Comparison of ENCODE assay signal across 21 cellular contexts in the genomic region with DNA sequence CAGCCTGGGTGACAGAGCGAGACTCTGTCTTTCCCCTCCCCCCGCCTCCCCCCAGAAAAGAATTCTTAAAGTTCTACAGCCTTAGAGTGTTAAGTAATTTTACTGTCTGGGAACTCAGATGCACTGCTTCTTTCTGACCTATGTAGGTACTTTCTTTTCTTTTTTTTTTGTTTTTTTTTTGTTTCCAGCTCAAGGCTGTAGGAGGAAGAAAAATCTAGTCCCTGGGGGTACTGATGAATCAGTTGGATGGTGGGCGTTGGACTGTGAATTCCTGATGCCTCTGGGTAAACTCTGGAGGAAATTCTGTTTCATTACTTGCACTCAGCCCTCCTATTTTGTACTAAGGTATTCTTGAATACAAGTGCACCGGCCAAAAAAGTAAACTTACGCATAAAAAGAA. TPM values are rescaled to one million over a fixed set of nuclear protein-coding genes. Genes with fewer than 3 reads are reported as not detected.
DNase-seq lines count a peak whose midpoint lies in the region; ATAC-seq and TF ChIP-seq lines count a peak whose summit lies in the region.
"Had no signal": no experiment of that assay in that cellular context is flagged by ENCODE, and none has a peak within 500 bp of the region (broad histone marks: within the 10 kb centered on the region; RNA-seq: fewer than 3 reads in every experiment).

No MANE protein-coding gene starts in this region.

- H3K27me3 ChIP-seq in naive thymus-derived CD4-positive, alpha-beta T cell (ENCODE audit: control insufficient read depth in 2 of 2, insufficient read depth in 2 of 2, low read length in 2 of 2), result no peaks in the 10 kb centered on the region
- H3K27me3 ChIP-seq in endodermal cell (ENCODE audit: control insufficient read depth, insufficient read depth, low read length, poor library complexity, severe bottlenecking), result no peaks in the 10 kb centered on the region
- H3K27me3 ChIP-seq: MG63, neural progenitor cell, right lobe of liver, tibial nerve had no signal

- H3K9ac ChIP-seq in endodermal cell (ENCODE audit: extremely low read depth, low read length, poor library complexity, severe bottlenecking), result no peak overlapping the region
- H3K9ac ChIP-seq: neural progenitor cell had no signal

- no peaks in the 10 kb centered on the region for H3K9me3 ChIP-seq in naive thymus-derived CD4-positive, alpha-beta T cell (ENCODE audit: control insufficient read depth in 2 of 3, low read length in 3 of 3)
- H3K9me3 ChIP-seq in endodermal cell (ENCODE audit: control insufficient read depth, low read length), result no peaks in the 10 kb centered on the region
- H3K9me3 ChIP-seq: HAP-1, MG63, right lobe of liver, tibial nerve had no signal

- CTCF ChIA-PET in naive thymus-derived CD4-positive, alpha-beta T cell (lab: Charles Lee), result interaction anchor here (0.5 kb wide), 1 partner anchor 454 kb away, joined by 3 read pairs; no protein-coding TSS in a partner anchor

- H3K4me3 ChIP-seq in naive thymus-derived CD4-positive, alpha-beta T cell (ENCODE audit: low read length), result no peak overlapping the region
- H3K4me3 ChIP-seq in endodermal cell (ENCODE audit: low read length), result no peak overlapping the region
- H3K4me3 ChIP-seq: HAP-1, MG63, neural progenitor cell, right lobe of liver, tibial nerve had no signal

- intact Hi-C loops in naive thymus-derived CD4-positive, alpha-beta T cell (cut with micrococcal nuclease), result loop anchor here in 1 of 2 donors (2.0 to 10.0 kb wide), 2 partner anchors 17 to 777 kb away; no protein-coding TSS in a partner anchor

- no peaks in the 10 kb centered on the region for H3K9me3 Mint-ChIP-seq in naive thymus-derived CD4-positive, alpha-beta T cell
- H3K9me3 Mint-ChIP-seq in endodermal cell, result no peaks in the 10 kb centered on the region
- H3K9me3 Mint-ChIP-seq: neural progenitor cell; T-helper 1 cell treated with Interleukin-12 subunit alpha and Interleukin-12 subunit beta and Interleukin-4 antibody, amounts not matched to agents 30 μg/mL and 1 μg/mL, for 36 hours had no signal

- H3K36me3 ChIP-seq in naive thymus-derived CD4-positive, alpha-beta T cell (ENCODE audit: control insufficient read depth in 2 of 3, insufficient read depth in 3 of 3, low read length in 3 of 3), result peaks cover 5 to 71% (median 16%) of the 10 kb centered on the region in 3 experiments
- peaks cover 41% of the 10 kb centered on the region for H3K36me3 ChIP-seq in endodermal cell (ENCODE audit: control insufficient read depth, insufficient read depth, low read length)
- H3K36me3 ChIP-seq: neural progenitor cell had no signal

- H3K4me1 ChIP-seq in naive thymus-derived CD4-positive, alpha-beta T cell (ENCODE audit: control insufficient read depth in 2 of 2, insufficient read depth in 2 of 2, low read length in 2 of 2), result peaks cover 12 to 13% of the 10 kb centered on the region in 2 donors
- H3K4me1 ChIP-seq in endodermal cell (ENCODE audit: control insufficient read depth, insufficient read depth, low read length), result no peaks in the 10 kb centered on the region
- H3K4me1 ChIP-seq: HAP-1 had no signal

- DNase-seq in AG20443 (ENCODE audit: low spot score) (peak; percentile 55), Caki2 (ENCODE audit: low read depth) (peak; percentile 11), astrocyte of the hippocampus (ENCODE audit: low read depth, low spot score) (peak; percentile 24), KG1 (lab: John Stamatoyannopoulos, UW) (no peak), endodermal cell (no peak), NCI-H2081 (lab: John Stamatoyannopoulos, UW) (no peak)
- DNase-seq in naive thymus-derived CD4-positive, alpha-beta T cell, result no peak
- DNase-seq: activated T-cell treated with anti-CD3 and anti-CD28 coated beads for 4 hours, DMS79, MG63, NCI-H1694 treated with DMSO at 0.1 percent for 48 hours, NCI-H524 treated with DMSO at 0.1 percent for 48 hours, right lobe of liver, SHP77 had no signal

- TF ChIP-seq CTCF in endodermal cell (conservative IDR thresholded peaks at IDR 0.05), result no peak

- H3K36me3 Mint-ChIP-seq in naive thymus-derived CD4-positive, alpha-beta T cell, result peaks cover 0 to 47% (median 5%) of the 10 kb centered on the region in 5 donors
- peaks cover 33% of the 10 kb centered on the region for H3K36me3 Mint-ChIP-seq in endodermal cell (ENCODE audit: low read depth)

- WGBS in endodermal cell (ENCODE audit: insufficient coverage in 1 of 2, insufficient read length in 1 of 2), 2 experiments, result 93 to 94% methylated on average over 2 to 4 of the region's 5 CpGs

- no peak for ATAC-seq in naive thymus-derived CD4-positive, alpha-beta T cell
- ATAC-seq: activated CD4-positive, CD25-positive, alpha-beta regulatory T cell treated with anti-CD3 and anti-CD28 coated beads, Interleukin-2, amount 50 U/mL, for 24 hours; right lobe of liver had no signal

- H3K27me3 Mint-ChIP-seq in naive thymus-derived CD4-positive, alpha-beta T cell, result no peaks in the 10 kb centered on the region
- no peaks in the 10 kb centered on the region for H3K27me3 Mint-ChIP-seq in endodermal cell (ENCODE audit: insufficient read depth)

- in situ Hi-C loops in Caki2 (cut with HindIII; ENCODE audit: low pct_unique_long_range_greater_than_20kb, low sequenced_read_pairs), result no loop called here

- no peak overlapping the region for H3K27ac ChIP-seq in naive thymus-derived CD4-positive, alpha-beta T cell (ENCODE audit: low read depth, low read length)
- no peak overlapping the region for H3K27ac ChIP-seq in endodermal cell (ENCODE audit: low read depth, low read length)
- H3K27ac ChIP-seq: C4-2B, epithelial cell of prostate, neural progenitor cell, right lobe of liver, tibial nerve had no signal

- peak overlapping the region in 5 of 9 donors; percentile 4 to 75 (median 33) for H3K27ac Mint-ChIP-seq in naive thymus-derived CD4-positive, alpha-beta T cell
- no peak overlapping the region for H3K27ac Mint-ChIP-seq in endodermal cell
- H3K27ac Mint-ChIP-seq: neural progenitor cell; T-helper 1 cell treated with Interleukin-12 subunit alpha and Interleukin-12 subunit beta and Interleukin-4 antibody, amounts not matched to agents 30 μg/mL and 1 μg/mL, for 36 hours had no signal

- H3K4me1 Mint-ChIP-seq in naive thymus-derived CD4-positive, alpha-beta T cell, result peaks cover 8 to 48% (median 32%) of the 10 kb centered on the region in 7 donors
- peaks cover 20% of the 10 kb centered on the region for H3K4me1 Mint-ChIP-seq in endodermal cell

- no peak overlapping the region for H3K4me3 Mint-ChIP-seq in naive thymus-derived CD4-positive, alpha-beta T cell
- no peak overlapping the region for H3K4me3 Mint-ChIP-seq in endodermal cell
- H3K4me3 Mint-ChIP-seq: neural progenitor cell; T-helper 1 cell treated with Interleukin-12 subunit alpha and Interleukin-12 subunit beta and Interleukin-4 antibody, amounts not matched to agents 30 μg/mL and 1 μg/mL, for 36 hours had no signal

- POLR2A ChIA-PET in naive thymus-derived CD4-positive, alpha-beta T cell (lab: Charles Lee), result no interaction called here

RNA-seq across cellular contexts. Expression of a gene that starts 10.8 kb away (rescaled TPM):
- total RNA-seq in Caki2 (2014; rRNA removed; shearing (Covaris generic); ENCODE audit: low replicate concordance), result not detected in 2 replicates
- total RNA-seq in naive thymus-derived CD4-positive, alpha-beta T cell, result 1 to 10 TPM in 4 of 5 experiments, under 1 TPM in 1; 0.35 to 3.8 (median 1.3) TPM
- under 1 TPM; 0.67 to 0.69 TPM for polyA plus RNA-seq in naive thymus-derived CD4-positive, alpha-beta T cell
- not detected for total RNA-seq in endodermal cell
- 0.36 TPM for polyA plus RNA-seq in endodermal cell (2013, experiment 1 of 2)
- polyA plus RNA-seq in endodermal cell (2013, experiment 2 of 2), result not detected

RNA-seq across cellular contexts. Expression of a gene that starts 33.7 kb away (rescaled TPM):
- total RNA-seq in Caki2 (2014; rRNA removed; shearing (Covaris generic); ENCODE audit: low replicate concordance), result 1.3 and 10.1 TPM in 2 replicates
- total RNA-seq in naive thymus-derived CD4-positive, alpha-beta T cell, result 10 to 100 TPM; 52.9 to 88.8 (median 71.6) TPM
- polyA plus RNA-seq in naive thymus-derived CD4-positive, alpha-beta T cell, result 10 to 100 TPM; 12.9 to 26.8 TPM
- total RNA-seq in endodermal cell, result 10 to 100 TPM; 34.0 to 34.1 TPM
- polyA plus RNA-seq in endodermal cell (2013, experiment 1 of 2), result 18.5 TPM
- 16.3 TPM for polyA plus RNA-seq in endodermal cell (2013, experiment 2 of 2)

RNA-seq across cellular contexts. Expression of a gene that starts 39.0 kb away (rescaled TPM):
- 190 and 236 TPM in 2 replicates for total RNA-seq in Caki2 (2014; rRNA removed; shearing (Covaris generic); ENCODE audit: low replicate concordance)
- total RNA-seq in naive thymus-derived CD4-positive, alpha-beta T cell, result 10 to 100 TPM; 63.9 to 98.9 (median 71.0) TPM
- polyA plus RNA-seq in naive thymus-derived CD4-positive, alpha-beta T cell, result 100 to 1,000 TPM; 129 to 131 TPM
- 100 to 1,000 TPM; 140 to 142 TPM for total RNA-seq in endodermal cell
- polyA plus RNA-seq in endodermal cell (2013, experiment 1 of 2), result 118 TPM
- polyA plus RNA-seq in endodermal cell (2013, experiment 2 of 2), result 117 TPM

Comparison
In these comparisons a context has a peak if more than half of its experiments do, and no peak if none do; other contexts are left out.
1. DNase-seq: peak in AG20443 (single experiment), Caki2 (single experiment) and astrocyte of the hippocampus (single experiment); none in naive thymus-derived CD4-positive, alpha-beta T cell (0 of 9), KG1 (single experiment), endodermal cell (single experiment) and NCI-H2081 (0 of 2).